Comparison of ENCODE assay signal across 10 cellular contexts in the genomic region with DNA sequence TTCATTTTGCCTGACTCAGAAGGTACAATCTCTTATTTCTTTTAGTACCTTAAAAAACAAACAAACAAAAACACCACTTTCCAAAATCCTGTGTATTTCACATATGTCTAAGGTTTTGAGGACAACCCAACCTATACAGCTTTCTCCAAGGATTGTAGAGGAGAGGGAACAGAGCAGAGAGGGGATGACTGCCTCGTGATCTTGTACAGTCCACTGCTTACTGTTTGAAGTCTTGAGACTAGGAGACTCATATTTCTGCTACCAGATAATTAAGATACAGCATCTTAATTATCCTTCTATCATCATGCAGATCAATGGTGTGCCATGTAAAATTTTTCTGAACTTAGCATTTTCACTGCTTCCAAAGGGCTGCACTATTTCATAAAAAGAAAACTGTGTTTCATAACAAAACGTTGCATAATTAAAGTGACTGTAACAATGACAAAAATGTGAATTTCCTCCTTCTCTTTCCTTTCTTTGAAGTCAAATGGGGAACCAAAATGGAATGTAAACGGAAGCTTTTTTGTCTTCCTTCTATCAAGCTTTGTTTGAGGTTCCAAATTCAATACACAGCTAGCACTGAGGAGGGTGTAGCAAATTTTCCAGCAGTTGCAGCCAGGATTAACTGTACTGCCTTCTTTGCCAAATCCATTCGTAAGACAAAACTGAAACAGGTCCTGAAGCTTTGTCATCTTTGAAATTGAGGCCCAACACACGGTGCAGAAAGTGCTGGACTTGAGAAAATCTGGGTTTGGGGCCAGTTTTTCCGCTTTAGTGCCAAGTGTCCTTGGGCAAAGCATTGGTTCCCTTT. TPM values are rescaled to one million over a fixed set of nuclear protein-coding genes. Genes with fewer than 3 reads are reported as not detected.
DNase-seq lines count a peak whose midpoint lies in the region; ATAC-seq and TF ChIP-seq lines count a peak whose summit lies in the region.
"Had no signal": no experiment of that assay in that cellular context is flagged by ENCODE, and none has a peak within 500 bp of the region (broad histone marks: within the 10 kb centered on the region; RNA-seq: fewer than 3 reads in every experiment).

No MANE protein-coding gene starts in this region.

- TF ChIP-seq CTCF in fibroblast of villous mesenchyme (IDR thresholded peaks at IDR 0.05; ENCODE audit: insufficient read depth, low read depth, low read length) (no peak), prostate gland (IDR thresholded peaks at IDR 0.05) (peak in 1 of 4 experiments; percentile 12)

- peaks cover 0 to 7% of the 10 kb centered on the region in 2 donors for H3K36me3 Mint-ChIP-seq in activated naive CD4-positive, alpha-beta T cell treated with anti-CD3 and anti-CD28 coated beads, Interleukin-2, amount 50 U/mL, for 72 hours
- H3K36me3 Mint-ChIP-seq: T-cell had no signal

- H3K4me1 ChIP-seq in prostate gland (replicated peaks) = no peaks in the 10 kb centered on the region

- no peak overlapping the region for H3K27ac Mint-ChIP-seq in activated naive CD4-positive, alpha-beta T cell treated with anti-CD3 and anti-CD28 coated beads, Interleukin-2, amount 50 U/mL, for 72 hours
- H3K27ac Mint-ChIP-seq: T-cell had no signal

- peak overlapping the region; percentile 61 to 71 for H3K27ac ChIP-seq in prostate gland

- WGBS in prostate gland = 6% methylated on average over 6 of the region's 6 CpGs

- intact Hi-C loops in prostate gland (cut with DNase I) = loop anchor here (2.0 to 10.0 kb wide), 2 partner anchors 35 to 443 kb away; a partner anchor contains a TSS

- no peaks in the 10 kb centered on the region for H3K36me3 ChIP-seq in prostate gland

- no peak for TF ChIP-seq POLR2A in prostate gland (IDR thresholded peaks at IDR 0.05)

- no peaks in the 10 kb centered on the region for H3K27me3 ChIP-seq in prostate gland (replicated peaks; ENCODE audit: insufficient read depth)

- no peak for ATAC-seq in activated naive CD4-positive, alpha-beta T cell treated with anti-CD3 and anti-CD28 coated beads, Interleukin-2, amount 50 U/mL, for 72 hours
- ATAC-seq in GM18870 (IDR thresholded peaks at IDR 0.05; ENCODE audit: unreplicated experiment) = no peak
- ATAC-seq: T-cell had no signal

- no peaks in the 10 kb centered on the region for H3K9me3 Mint-ChIP-seq in activated naive CD4-positive, alpha-beta T cell treated with anti-CD3 and anti-CD28 coated beads, Interleukin-2, amount 50 U/mL, for 72 hours
- H3K9me3 Mint-ChIP-seq: T-cell had no signal

- H3K4me3 ChIP-seq in fibroblast of villous mesenchyme (ENCODE audit: low read depth, low read length) (no peak overlapping the region), prostate gland (no peak overlapping the region)

- no peaks in the 10 kb centered on the region for H3K9me3 ChIP-seq in prostate gland

- DNase-seq in EH (ENCODE audit: low read depth) (peak; percentile 12), SKM-1 treated with dmso at 0.1 percent for 144 hours (lab: John Stamatoyannopoulos, UW; ENCODE audit: unreplicated experiment) (peak; percentile 96), fibroblast of villous mesenchyme (ENCODE audit: low read depth) (peak; percentile 68), prostate gland (ENCODE audit: low spot score) (peak; percentile 51), NCI-H1092 (lab: John Stamatoyannopoulos, UW) (no peak), epidermal melanocyte (ENCODE audit: insufficient read length, low spot score) (no peak)
- DNase-seq in activated naive CD4-positive, alpha-beta T cell treated with anti-CD3 and anti-CD28 coated beads, Interleukin-2, amount 50 U/mL, for 72 hours (ENCODE audit: low spot score in 2 of 2) = no peak
- DNase-seq: NCI-H1436 treated with DMSO at 0.1 percent for 48 hours, T-cell had no signal

RNA-seq across cellular contexts. Expression of a gene that starts 34.8 kb away (rescaled TPM):
- total RNA-seq in fibroblast of villous mesenchyme = 4.2 and 11.2 TPM in 2 replicates
- total RNA-seq in prostate gland = 10 to 100 TPM; 11.6 to 26.2 TPM
- 1 to 10 TPM; 1.6 to 1.7 TPM for total RNA-seq in activated naive CD4-positive, alpha-beta T cell treated with anti-CD3 and anti-CD28 coated beads, Interleukin-2, amount 50 U/mL, for 72 hours

Comparison
In these comparisons a context has a peak if more than half of its experiments do, and no peak if none do; other contexts are left out.
1. DNase-seq: peak in EH (single experiment), SKM-1 treated with dmso at 0.1 percent for 144 hours (single experiment), fibroblast of villous mesenchyme (single experiment) and prostate gland (single experiment); none in NCI-H1092 (single experiment), activated naive CD4-positive, alpha-beta T cell treated with anti-CD3 and anti-CD28 coated beads, Interleukin-2, amount 50 U/mL, for 72 hours (0 of 2) and epidermal melanocyte (single experiment).